11 cellular contexts compared by ENCODE assay signal in the genomic region with DNA sequence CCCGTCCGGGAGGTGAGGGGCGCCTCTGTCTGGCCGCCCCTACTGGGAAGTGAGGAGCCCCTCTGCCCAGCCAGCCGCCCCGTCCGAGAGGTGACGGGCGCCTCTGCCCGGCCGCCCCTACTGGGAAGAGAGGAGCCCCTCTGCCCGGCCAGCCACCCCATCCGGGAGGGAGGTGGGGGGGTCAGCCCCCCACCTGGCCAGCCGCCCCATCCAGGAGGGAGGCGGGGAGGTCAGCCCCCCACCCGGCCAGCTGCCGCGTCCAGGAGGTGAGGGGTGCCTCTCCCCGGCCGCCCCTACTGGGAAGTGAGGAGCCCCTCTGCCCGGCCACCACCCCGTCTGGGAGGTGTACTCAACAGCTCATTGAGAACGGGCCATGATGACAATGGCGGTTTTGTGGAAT. TPM values are rescaled to one million over a fixed set of nuclear protein-coding genes. Genes with fewer than 3 reads are reported as not detected.
"Had no signal": no experiment of that assay in that cellular context is flagged by ENCODE, and none has a peak within 500 bp of the region (broad histone marks: within the 10 kb centered on the region; RNA-seq: fewer than 3 reads in every experiment).

No MANE protein-coding gene starts in this region.

RNA-seq across cellular contexts. Expression of a gene that starts 31.7 kb away (rescaled TPM):
- total RNA-seq: activated naive CD4-positive, alpha-beta T cell treated with anti-CD3 and anti-CD28 coated beads for 36 hours; activated naive CD4-positive, alpha-beta T cell treated with anti-CD3 and anti-CD28 coated beads, Interleukin-2, amount 50 U/mL, for 72 hours; activated naive CD8-positive, alpha-beta T cell treated with anti-CD3 and anti-CD28 coated beads for 36 hours; activated naive CD8-positive, alpha-beta T cell treated with anti-CD3 and anti-CD28 coated beads, Interleukin-2, amount 10 ng/mL, durations not matched to agents 7 days and 5 days; activated T-cell treated with anti-CD3 and anti-CD28 coated beads, Interleukin-2, amount 50 U/mL, for 4 hours; activated T-helper 1 cell treated with anti-CD3 and anti-CD28 coated beads, Interleukin-12 subunit alpha, Interleukin-12 subunit beta, Interleukin-2, Interleukin-4 antibody, amounts not matched to agents 30 ng/mL and 10 ng/mL and 1 ng/mL, durations not matched to agents 14 hours and 24 hours and 36 hours; activated T-helper 17 cell treated with anti-CD3 and anti-CD28 coated beads, Interleukin-2, amount 50 U/mL, for 72 hours; activated T-helper 2 cell treated with anti-CD3 and anti-CD28 coated beads, Interferon-gamma antibody, Interleukin-2, Interleukin-4, amounts not matched to agents 10 μg/mL and 5 μg/mL and 100 μg/mL, durations not matched to agents 14 hours and 24 hours and 36 hours; astrocyte; bronchial epithelial cell; cardiac muscle cell had no signal
- polyA plus RNA-seq: cardiac muscle cell had no signal
